8 cellular contexts compared by ENCODE assay signal in the genomic region with DNA sequence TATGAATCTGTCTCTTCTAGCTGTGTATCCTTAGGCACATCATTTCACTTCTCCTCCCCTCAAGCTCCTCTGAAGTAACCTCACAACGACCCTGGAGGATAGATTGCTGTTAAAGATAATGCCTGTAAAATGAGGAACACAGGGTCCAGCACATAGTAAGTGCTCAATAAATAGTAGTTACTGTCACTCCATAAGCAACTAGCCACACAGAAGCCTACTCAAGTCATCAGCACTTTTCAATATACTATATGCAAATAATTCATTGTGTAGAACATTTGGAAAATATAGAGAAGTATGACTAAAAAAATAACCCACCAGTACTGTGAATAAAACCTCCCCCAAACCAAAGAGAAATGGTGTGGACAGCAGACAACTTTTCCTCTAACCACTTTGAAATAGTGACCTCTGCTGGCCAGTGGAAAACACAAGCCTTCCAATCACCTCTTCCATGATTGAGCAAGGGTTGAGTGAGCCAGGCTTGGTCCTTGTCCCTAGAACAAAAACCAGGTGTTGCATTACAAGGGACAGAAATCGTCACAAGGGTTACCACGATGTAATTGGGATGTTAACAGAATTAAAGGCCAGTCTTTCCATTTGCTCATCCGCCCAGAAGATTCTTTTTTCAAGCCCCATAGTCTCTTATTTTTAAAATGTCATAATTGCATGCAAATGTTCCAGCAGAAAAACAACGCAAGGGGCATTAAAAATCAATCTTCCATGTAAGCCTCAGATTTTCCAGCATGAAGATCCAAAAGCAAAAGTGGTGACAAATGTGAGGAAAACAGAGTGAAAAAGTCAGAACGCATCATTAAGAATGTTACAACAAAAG. TPM values are rescaled to one million over a fixed set of nuclear protein-coding genes. Genes with fewer than 3 reads are reported as not detected.
DNase-seq lines count a peak whose midpoint lies in the region; ATAC-seq and TF ChIP-seq lines count a peak whose summit lies in the region.

No MANE protein-coding gene starts in this region.

- no peaks in the 10 kb centered on the region for H3K36me3 Mint-ChIP-seq in activated CD4-positive, alpha-beta memory T cell treated with anti-CD3 and anti-CD28 coated beads, Interleukin-2, amount 10 ng/mL, durations not matched to agents 7 days and 5 days (ENCODE audit: low read depth)

- H3K27ac ChIP-seq in right atrium auricular region (no peak overlapping the region), smooth muscle cell (ENCODE audit: low read depth) (no peak overlapping the region)

- no peaks in the 10 kb centered on the region for H3K27me3 Mint-ChIP-seq in activated CD4-positive, alpha-beta memory T cell treated with anti-CD3 and anti-CD28 coated beads, Interleukin-2, amount 10 ng/mL, durations not matched to agents 7 days and 5 days

- no peaks in the 10 kb centered on the region for H3K27me3 ChIP-seq in right atrium auricular region
- H3K27me3 ChIP-seq in smooth muscle cell (ENCODE audit: low read depth): peaks cover 5% of the 10 kb centered on the region

- no peak overlapping the region for H3K4me3 Mint-ChIP-seq in activated CD4-positive, alpha-beta memory T cell treated with anti-CD3 and anti-CD28 coated beads, Interleukin-2, amount 10 ng/mL, durations not matched to agents 7 days and 5 days

- no peaks in the 10 kb centered on the region for H3K4me1 Mint-ChIP-seq in activated CD4-positive, alpha-beta memory T cell treated with anti-CD3 and anti-CD28 coated beads, Interleukin-2, amount 10 ng/mL, durations not matched to agents 7 days and 5 days

- no peak overlapping the region for H3K27ac Mint-ChIP-seq in activated CD4-positive, alpha-beta memory T cell treated with anti-CD3 and anti-CD28 coated beads, Interleukin-2, amount 10 ng/mL, durations not matched to agents 7 days and 5 days

- H3K79me2 ChIP-seq in smooth muscle cell (ENCODE audit: low read depth): no peaks in the 10 kb centered on the region

- H3K4me3 ChIP-seq in right atrium auricular region (no peak overlapping the region), smooth muscle cell (no peak overlapping the region)

- ATAC-seq in GM19467 (IDR thresholded peaks at IDR 0.05; ENCODE audit: unreplicated experiment): no peak
- ATAC-seq in GM19035 (IDR thresholded peaks at IDR 0.05; ENCODE audit: unreplicated experiment): no peak

- POLR2A ChIA-PET in activated CD4-positive, alpha-beta memory T cell treated with anti-CD3 and anti-CD28 coated beads, Interleukin-2, amount 10 ng/mL, durations not matched to agents 7 days and 5 days (lab: Charles Lee): no interaction called here

- no peak overlapping the region for H2AFZ ChIP-seq in smooth muscle cell (ENCODE audit: low read depth)

- H3K4me2 ChIP-seq in smooth muscle cell: no peak overlapping the region

- no peak overlapping the region for H3K9ac ChIP-seq in smooth muscle cell (ENCODE audit: low read depth)

- DNase-seq in AG08396 (ENCODE audit: low spot score): peak; percentile 62
- peak; percentile 80 for DNase-seq in GM03348 (ENCODE audit: low spot score)
- DNase-seq in NCI-H2081 (lab: John Stamatoyannopoulos, UW): peak; percentile 26 to 38
- DNase-seq in activated CD4-positive, alpha-beta memory T cell treated with anti-CD3 and anti-CD28 coated beads, Interleukin-2, amount 10 ng/mL, durations not matched to agents 7 days and 5 days: peak; percentile 33
- no peak for DNase-seq in right atrium auricular region (ENCODE audit: low spot score)
- no peak for DNase-seq in smooth muscle cell (lab: John Stamatoyannopoulos, UW; ENCODE audit: unreplicated experiment)

- H3K36me3 ChIP-seq in right atrium auricular region (no peaks in the 10 kb centered on the region), smooth muscle cell (ENCODE audit: low read depth) (no peaks in the 10 kb centered on the region)

- no peaks in the 10 kb centered on the region for H3K9me3 Mint-ChIP-seq in activated CD4-positive, alpha-beta memory T cell treated with anti-CD3 and anti-CD28 coated beads, Interleukin-2, amount 10 ng/mL, durations not matched to agents 7 days and 5 days

- H3K9me3 ChIP-seq in right atrium auricular region (no peaks in the 10 kb centered on the region), smooth muscle cell (replicated peaks; ENCODE audit: low read depth) (no peaks in the 10 kb centered on the region)

- no peaks in the 10 kb centered on the region for H3F3A ChIP-seq in smooth muscle cell (ENCODE audit: low read depth)

- 54% methylated on average over 6 of the region's 6 CpGs for WGBS in smooth muscle cell (ENCODE audit: low lambda C conversion rate)

- CTCF ChIA-PET in activated CD4-positive, alpha-beta memory T cell treated with anti-CD3 and anti-CD28 coated beads, Interleukin-2, amount 10 ng/mL, durations not matched to agents 7 days and 5 days (lab: Charles Lee): interaction anchor here (0.6 to 2.3 kb wide), 12 partner anchors 8 to 1199 kb away, joined by 3 to 13 read pairs (median 3); a partner anchor contains a TSS

- H3K4me1 ChIP-seq in right atrium auricular region: no peaks in the 10 kb centered on the region
- H3K4me1 ChIP-seq in smooth muscle cell (ENCODE audit: low read depth): no peaks in the 10 kb centered on the region

- TF ChIP-seq CTCF in right atrium auricular region (IDR thresholded peaks at IDR 0.05) (peak; percentile 40 to 75), smooth muscle cell (IDR thresholded peaks at IDR 0.05; ENCODE audit: borderline replicate concordance, insufficient read depth, poor library complexity, severe bottlenecking) (peak; percentile 71)

- H4K20me1 ChIP-seq in smooth muscle cell (ENCODE audit: low read depth): no peaks in the 10 kb centered on the region

RNA-seq across cellular contexts. Expression of a gene that starts 15.7 kb away (rescaled TPM):
- total RNA-seq in activated CD4-positive, alpha-beta memory T cell treated with anti-CD3 and anti-CD28 coated beads, Interleukin-2, amount 10 ng/mL, durations not matched to agents 7 days and 5 days: not detected
- under 1 TPM; 0.20 to 0.22 TPM for total RNA-seq in right atrium auricular region
- total RNA-seq in smooth muscle cell: 0.36 and 1.1 TPM in 2 replicates
- polyA plus RNA-seq in smooth muscle cell: 4.9 and 6.2 TPM in 2 replicates

Comparison
In these comparisons a context has a peak if more than half of its experiments do, and no peak if none do; other contexts are left out.
1. DNase-seq: peak in AG08396 (single experiment), GM03348 (single experiment), NCI-H2081 (2 of 2) and activated CD4-positive, alpha-beta memory T cell treated with anti-CD3 and anti-CD28 coated beads, Interleukin-2, amount 10 ng/mL, durations not matched to agents 7 days and 5 days (single experiment); none in right atrium auricular region (single experiment) and smooth muscle cell (single experiment).